Comparison of ENCODE assay signal across 8 cellular contexts in the genomic region with DNA sequence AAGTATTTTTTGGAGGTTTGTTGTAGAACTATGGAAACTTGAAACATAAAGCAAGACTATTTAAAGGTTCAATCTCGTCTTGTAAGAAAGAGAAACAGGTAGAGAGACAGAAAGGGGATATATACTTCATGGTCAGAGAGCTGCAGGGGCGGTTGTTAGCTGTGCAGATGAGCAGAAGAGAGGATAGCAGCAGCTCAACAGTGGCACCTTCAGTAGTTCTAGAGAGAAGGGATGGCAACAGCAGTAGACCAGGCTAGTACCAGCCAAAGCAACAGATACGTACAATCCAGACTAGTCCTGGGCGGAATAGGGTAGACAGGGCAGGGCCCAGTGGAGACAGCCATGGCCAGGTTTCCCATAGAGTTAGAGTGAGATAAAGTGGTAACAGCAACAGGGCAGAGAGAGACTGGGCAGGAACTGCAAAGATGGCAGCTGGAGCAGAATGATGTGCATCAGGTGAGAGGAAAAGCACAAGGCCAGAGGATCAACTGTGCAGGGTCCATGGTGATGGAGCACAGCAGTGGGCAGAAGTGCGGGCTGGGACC.
DNase-seq lines count a peak whose midpoint lies in the region; ATAC-seq, FAIRE-seq and TF ChIP-seq lines count a peak whose summit lies in the region.

No MANE protein-coding gene starts in this region.

- H3K9me3 ChIP-seq in small intestine (ENCODE audit: control insufficient read depth, low read depth) (no peaks in the 10 kb centered on the region), ascending aorta (no peaks in the 10 kb centered on the region)

- H3K27ac ChIP-seq in small intestine (ENCODE audit: low read depth in 1 of 2, low read length in 1 of 2) = no peak overlapping the region
- no peak overlapping the region for H3K27ac ChIP-seq in ascending aorta

- no peaks in the 10 kb centered on the region for H3K9me3 Mint-ChIP-seq in effector memory CD8-positive, alpha-beta T cell

- peaks cover 0 to 8% of the 10 kb centered on the region in 2 donors for H3K27me3 ChIP-seq in small intestine (ENCODE audit: control insufficient read depth in 2 of 2, insufficient read depth in 2 of 2, low read length in 2 of 2)
- no peaks in the 10 kb centered on the region for H3K27me3 ChIP-seq in ascending aorta

- peaks cover 23% of the 10 kb centered on the region for H3K36me3 Mint-ChIP-seq in effector memory CD8-positive, alpha-beta T cell (ENCODE audit: insufficient read depth)

- no peak overlapping the region; the same call in 1 of the 2 replicates for H3K4me3 ChIP-seq in GM12864 (ENCODE audit: low read depth, low read length)
- no peak overlapping the region for H3K4me3 ChIP-seq in Jurkat, Clone E6-1 (ENCODE audit: low read length)
- H3K4me3 ChIP-seq in small intestine (ENCODE audit: low read depth in 1 of 2, low read length in 2 of 2) = no peak overlapping the region
- H3K4me3 ChIP-seq in ascending aorta = no peak overlapping the region

- H3K4me3 Mint-ChIP-seq in effector memory CD8-positive, alpha-beta T cell = peak overlapping the region; percentile 61 to 76

- TF ChIP-seq CTCF in GM12864 (IDR thresholded peaks at IDR 0.05; ENCODE audit: low read depth, low read length, missing control alignments) (peak; percentile 28), ascending aorta (IDR thresholded peaks at IDR 0.05) (no peak)

- intact Hi-C loops in ascending aorta (cut with DNase I) = no loop called here

- WGBS in small intestine, 3 donors = 56 to 58% (median 57%) methylated on average over 5 of the region's 5 CpGs

- H3K27ac Mint-ChIP-seq in effector memory CD8-positive, alpha-beta T cell = peak overlapping the region; percentile 96 to 99

- no peak for FAIRE-seq in small intestine (lab: Jason Lieb, UNC)

- H3K4me1 ChIP-seq in small intestine (ENCODE audit: control insufficient read depth in 2 of 2, insufficient read depth in 1 of 2, low read depth in 1 of 2, low read length in 1 of 2) (no peaks in the 10 kb centered on the region), ascending aorta (no peaks in the 10 kb centered on the region)

- H3K27me3 Mint-ChIP-seq in effector memory CD8-positive, alpha-beta T cell = peaks cover 26 to 33% of the 10 kb centered on the region in 2 donors

- H3K4me1 Mint-ChIP-seq in effector memory CD8-positive, alpha-beta T cell (ENCODE audit: low read depth in 2 of 2) = peaks cover 14 to 17% of the 10 kb centered on the region in 2 donors

- peak; percentile 82 for ATAC-seq in GM21786 (IDR thresholded peaks at IDR 0.05; ENCODE audit: unreplicated experiment)
- ATAC-seq in effector memory CD8-positive, alpha-beta T cell (replicated peaks) = peak; percentile 77

- no peaks in the 10 kb centered on the region for H3K36me3 ChIP-seq in small intestine (ENCODE audit: control insufficient read depth in 2 of 2, insufficient read depth in 2 of 2, low read length in 2 of 2)
- no peaks in the 10 kb centered on the region for H3K36me3 ChIP-seq in ascending aorta

- peak; percentile 91 for DNase-seq in GM12864 (ENCODE audit: low read depth)
- DNase-seq in Jurkat, Clone E6-1 (ENCODE audit: low read depth, low spot score) = peak; percentile 75
- DNase-seq in T-helper 9 cell = peak; percentile 12
- DNase-seq in effector memory CD8-positive, alpha-beta T cell = peak; percentile 33 to 35 (median 33)
- DNase-seq in small intestine = peak; percentile 5
- DNase-seq in ascending aorta (ENCODE audit: low spot score in 2 of 2) = no peak
- DNase-seq in hippocampal formation (lab: John Stamatoyannopoulos, UW) = no peak

Comparison
In these comparisons a context has a peak if more than half of its experiments do, and no peak if none do; other contexts are left out.
1. DNase-seq: peak in GM12864 (single experiment), Jurkat, Clone E6-1 (single experiment), T-helper 9 cell (single experiment), effector memory CD8-positive, alpha-beta T cell (3 of 3) and small intestine (single experiment); none in ascending aorta (0 of 2) and hippocampal formation (0 of 2).